ENCODE assay signal across 8 cellular contexts in genomic region chr3:151168269-151169094, GRCh38. TPM values are rescaled to one million over a fixed set of nuclear protein-coding genes. Genes with fewer than 3 reads are reported as not detected.
DNase-seq lines count a peak whose midpoint lies in the region; ATAC-seq, FAIRE-seq and TF ChIP-seq lines count a peak whose summit lies in the region.

No MANE protein-coding gene starts in this region.

- H3K27me3 ChIP-seq in colonic mucosa = no peaks in the 10 kb centered on the region
- H3K27me3 ChIP-seq in lung (ENCODE audit: control insufficient read depth, insufficient read depth) = no peaks in the 10 kb centered on the region

- 3% methylated on average over 7 of the region's 7 CpGs for WGBS in A549 (ENCODE audit: missing lambda C conversion rate)
- WGBS in lung, 2 donors = 27 to 32% methylated on average over 7 of the region's 7 CpGs

- CTCF ChIA-PET in A549 (lab: Yijun Ruan, JAX) = interaction anchor here (0.6 to 6.2 kb wide), 58 partner anchors 9 to 759 kb away, joined by 3 to 161 read pairs (median 5); partner anchors contain the start of genes GPR171, P2RY13 and P2RY14

- H3K4me3 ChIP-seq in A549 (no peak overlapping the region), colonic mucosa (no peak overlapping the region), lung (no peak overlapping the region)

- intact Hi-C loops in colonic mucosa (cut with DNase I) = loop anchor here (2.0 to 5.0 kb wide), 2 partner anchors 59 to 114 kb away; no protein-coding TSS in a partner anchor

- no peak for TF ChIP-seq POLR2A in A549 (IDR thresholded peaks at IDR 0.05; ENCODE audit: low read length)
- TF ChIP-seq POLR2A in GM18505 (IDR thresholded peaks at IDR 0.05; ENCODE audit: borderline replicate concordance, extremely low read depth, insufficient read depth, insufficient read length) = no peak

- TF ChIP-seq EP300 in A549 (IDR thresholded peaks at IDR 0.05) = no peak

- H3K27ac ChIP-seq in A549 = 0 out of 6 replicates have a peak overlapping the region, but pooled peaks of 1 of the 2 experiments have one; percentile 6
- no peak overlapping the region for H3K27ac ChIP-seq in colonic mucosa
- no peak overlapping the region for H3K27ac ChIP-seq in lung (ENCODE audit: low read depth in 1 of 2, low read length in 1 of 2)

- no peak overlapping the region for H3K9ac ChIP-seq in colonic mucosa (ENCODE audit: low read depth in 2 of 2, low read length in 2 of 2)

- TF ChIP-seq CTCF in A549 (IDR thresholded peaks at IDR 0.05) (peak; percentile 90), colonic mucosa (IDR thresholded peaks at IDR 0.05) (peak; percentile 86), lung (IDR thresholded peaks at IDR 0.05; ENCODE audit: control extremely low read depth, extremely low read depth) (peak; percentile 48)

- no peak for FAIRE-seq in A549 (lab: Jason Lieb, UNC)

- ATAC-seq in A549 (peak; percentile 96 to 99), GM18505 (IDR thresholded peaks at IDR 0.05; ENCODE audit: unreplicated experiment) (peak; percentile 45), HG03095 (IDR thresholded peaks at IDR 0.05; ENCODE audit: unreplicated experiment) (peak; percentile 50), lung (ENCODE audit: insufficient read depth, low FRiP score) (peak; percentile 81)

- H3K4me2 ChIP-seq in A549 = no peak overlapping the region

- H3K36me3 ChIP-seq in colonic mucosa (no peaks in the 10 kb centered on the region), lung (ENCODE audit: control insufficient read depth in 2 of 2, insufficient read depth in 2 of 2, low read length in 2 of 2) (no peaks in the 10 kb centered on the region)

- H3K9me3 ChIP-seq in A549 = no peaks in the 10 kb centered on the region
- H3K9me3 ChIP-seq in colonic mucosa = no peaks in the 10 kb centered on the region
- H3K9me3 ChIP-seq in lung (ENCODE audit: control insufficient read depth in 2 of 2, insufficient read depth in 1 of 2, low read length in 1 of 2) = no peaks in the 10 kb centered on the region

- H3K4me1 ChIP-seq in A549 (no peaks in the 10 kb centered on the region), colonic mucosa (no peaks in the 10 kb centered on the region), lung (ENCODE audit: control insufficient read depth in 2 of 2, insufficient read depth in 2 of 2, low read length in 2 of 2) (peaks cover 0 to 2% of the 10 kb centered on the region in 2 donors)

- POLR2A ChIA-PET in A549 (lab: Yijun Ruan, JAX) = no interaction called here

- DNase-seq in A549 (ENCODE audit: low read depth in 1 of 2, low spot score in 1 of 2) = peak; percentile 59 to 64
- DNase-seq in NCI-H446 (lab: John Stamatoyannopoulos, UW) = peak; percentile 19 to 67
- DNase-seq in activated CD4-positive, alpha-beta T cell treated with anti-CD3 and anti-CD28 coated beads for 4 hours = peak; percentile 82 to 87
- peak; percentile 89 for DNase-seq in colonic mucosa
- DNase-seq in lung (ENCODE audit: low spot score) = peak; percentile 85
- peak; percentile 66 to 71 for DNase-seq in stimulated activated CD8-positive, alpha-beta memory T cell treated with anti-CD3 and anti-CD28 coated beads, Interleukin-15, amount 100 ng/mL, for 48 hours (ENCODE audit: low read depth in 2 of 2)

- peak; percentile 91 to 92 for TF ChIP-seq RAD21 in A549 (conservative IDR thresholded peaks at IDR 0.05 in 1 of 2, IDR thresholded peaks at IDR 0.05 in 1 of 2)

TF ChIP-seq in A549, 52 proteins besides CTCF, POLR2A, EP300 and RAD21:
- peak; percentile 96 for TF ChIP-seq SMC3 (IDR thresholded peaks at IDR 0.05)
- no peak for TF ChIP-seq POLR2AphosphoS2 (conservative IDR thresholded peaks at IDR 0.05; ENCODE audit: low read length)

RNA-seq across cellular contexts. Expression of gene GPR171, which starts 34.5 kb away (rescaled TPM):
- polyA plus RNA-seq in A549 (2011; rRNA removed) (not detected in 2 replicates), A549 (2017; fragmentation: RNase III; extraction: RNeasy Plus Mini Kit Qiagen cat#74134 plus additional on column Dnase treatment) (not detected in 3 replicates), lung (1 to 10 TPM in 1 of 2 donors, under 1 TPM in 1; 0.87 to 2.7 TPM)
- not detected in 2 replicates for polyA plus RNA-seq in A549 (2012; cell fraction: cytosol; rRNA removed)
- not detected in 2 replicates for polyA plus RNA-seq in A549 (2012; cell fraction: nucleus; rRNA removed)
- not detected in 2 replicates for polyA minus RNA-seq in A549 (2011; rRNA and poly(A)+ RNA removed)
- total RNA-seq in colonic mucosa (under 1 TPM; 0.40 to 0.53 TPM), lung (1 to 10 TPM; 1.5 to 1.8 TPM)

Comparison
In these comparisons a context has a peak if more than half of its experiments do, and no peak if none do; other contexts are left out.
1. ATAC-seq: peak in every context shown above with its lines; median percentile 98 in A549; 81 in lung; 50 in HG03095; 45 in GM18505.